8 cellular contexts compared by ENCODE assay signal in the genomic region with DNA sequence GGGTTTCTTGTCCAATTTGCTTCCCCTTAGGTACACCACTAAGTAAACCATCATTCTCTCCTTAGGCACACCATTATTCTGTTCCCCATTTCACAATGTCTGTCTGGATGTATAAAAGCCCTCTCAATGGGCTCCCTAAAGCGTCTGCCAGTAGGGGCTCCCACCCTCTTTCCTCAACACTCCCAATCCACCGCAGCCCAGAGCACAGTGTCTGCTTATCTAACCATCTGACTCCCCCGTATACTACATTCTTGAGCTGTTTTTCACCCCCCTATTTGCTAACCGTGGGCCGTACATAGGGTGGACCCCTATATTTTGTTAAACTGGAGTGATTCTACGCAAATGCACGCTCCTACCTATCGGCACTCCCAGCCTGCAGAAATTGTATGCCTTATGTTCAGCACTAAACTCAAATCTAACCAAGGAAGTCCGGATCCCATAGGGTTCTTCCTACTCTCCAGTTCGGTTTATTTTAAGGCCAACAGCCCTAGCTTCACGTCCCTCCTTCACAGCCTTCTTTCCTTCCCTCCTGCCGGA. TPM values are rescaled to one million over a fixed set of nuclear protein-coding genes. Genes with fewer than 3 reads are reported as not detected.
DNase-seq lines count a peak whose midpoint lies in the region; ATAC-seq and TF ChIP-seq lines count a peak whose summit lies in the region.

No MANE protein-coding gene starts in this region.

- TF ChIP-seq CTCF in HEK293 (tag by site-specific recombination; IDR thresholded peaks at IDR 0.05) (peak; percentile 66; the same call in 1 of the 2 replicates), heart left ventricle (IDR thresholded peaks at IDR 0.05) (peak in 1 of 12 donors; percentile 4)

- peak overlapping the region; percentile 96 for H3K4me3 Mint-ChIP-seq in activated T-helper 1 cell treated with anti-CD3 and anti-CD28 coated beads, Interleukin-12 subunit alpha, Interleukin-12 subunit beta, Interleukin-2, Interleukin-4 antibody, amounts not matched to agents 30 ng/mL and 10 ng/mL and 1 ng/mL, durations not matched to agents 14 hours and 24 hours and 36 hours

- peak; percentile 7 for DNase-seq in activated T-cell treated with anti-CD3 and anti-CD28 coated beads for 1 hour (ENCODE audit: low read depth)
- no peak for DNase-seq in activated T-cell treated with anti-CD3 and anti-CD28 coated beads for 4 hours
- peak; percentile 57 for DNase-seq in NCI-H1694 (lab: John Stamatoyannopoulos, UW)
- no peak for DNase-seq in activated T-helper 1 cell treated with anti-CD3 and anti-CD28 coated beads, Interleukin-12 subunit alpha, Interleukin-12 subunit beta, Interleukin-2, Interleukin-4 antibody, amounts not matched to agents 30 ng/mL and 10 ng/mL and 1 ng/mL, durations not matched to agents 14 hours and 24 hours and 36 hours (ENCODE audit: low spot score)
- DNase-seq in heart left ventricle, result no peak
- peak; percentile 12 for DNase-seq in renal cortical epithelial cell (ENCODE audit: low read depth)

- H3K4me1 ChIP-seq in HEK293 (ENCODE audit: control insufficient read depth, insufficient read depth, low read length) (no peaks in the 10 kb centered on the region; the same call in 1 of the 2 replicates), heart left ventricle (peaks cover 7 to 34% (median 23%) of the 10 kb centered on the region in 12 donors)

- CTCF ChIA-PET in HEK293 (lab: Yijun Ruan, JAX), result interaction anchor here (0.6 to 6.3 kb wide), 26 partner anchors 11 to 933 kb away, joined by 3 to 72 read pairs (median 3); no protein-coding TSS in a partner anchor

- peak overlapping the region; percentile 88; the same call in 1 of the 2 replicates for H3K27ac ChIP-seq in HEK293 (ENCODE audit: extremely low read depth, low read depth, low read length)
- H3K27ac ChIP-seq in heart left ventricle, result peak overlapping the region in 11 of 12 donors; percentile 59 to 99 (median 94)

- 0 to 1% (median 0%) methylated on average over 12 of the region's 12 CpGs for WGBS in heart left ventricle, 4 donors

- H3K4me1 Mint-ChIP-seq in activated T-helper 1 cell treated with anti-CD3 and anti-CD28 coated beads, Interleukin-12 subunit alpha, Interleukin-12 subunit beta, Interleukin-2, Interleukin-4 antibody, amounts not matched to agents 30 ng/mL and 10 ng/mL and 1 ng/mL, durations not matched to agents 14 hours and 24 hours and 36 hours (ENCODE audit: low read depth), result peaks cover 32% of the 10 kb centered on the region

- TF ChIP-seq POLR2A in heart left ventricle (IDR thresholded peaks at IDR 0.05), result no peak

- H3K9me3 ChIP-seq in HEK293 (ENCODE audit: control insufficient read depth, insufficient read depth, low read depth, low read length) (no peaks in the 10 kb centered on the region), heart left ventricle (no peaks in the 10 kb centered on the region)

- ATAC-seq in heart left ventricle (peak; percentile 1 to 12 (median 8)), GM18861 (IDR thresholded peaks at IDR 0.05; ENCODE audit: unreplicated experiment) (no peak)

- intact Hi-C loops in activated T-helper 1 cell treated with anti-CD3 and anti-CD28 coated beads, Interleukin-12 subunit alpha, Interleukin-12 subunit beta, Interleukin-2, Interleukin-4 antibody, amounts not matched to agents 30 ng/mL and 10 ng/mL and 1 ng/mL, durations not matched to agents 14 hours and 24 hours and 36 hours (cut with micrococcal nuclease), result loop anchor here (1.0 to 5.0 kb wide), 16 partner anchors 21 to 519 kb away; a partner anchor contains a TSS
- intact Hi-C loops in heart left ventricle (cut with DNase I), result loop anchor here in 8 of 10 donors (1.0 to 10.0 kb wide), 13 partner anchors 20 to 357 kb away; a partner anchor contains a TSS

- POLR2A ChIA-PET in HEK293 (lab: Yijun Ruan, JAX), result interaction anchor here (0.6 to 2.5 kb wide), 29 partner anchors 9 to 358 kb away, joined by 3 to 41 read pairs (median 5); a partner anchor contains a TSS

- H3K4me3 ChIP-seq in HEK293 (ENCODE audit: low read depth, low read length), result peak overlapping the region; percentile 99
- H3K4me3 ChIP-seq in heart left ventricle, result peak overlapping the region; percentile 33 to 100 (median 94)

- peaks cover 0 to 3% (median 0%) of the 10 kb centered on the region in 9 donors for H3K27me3 ChIP-seq in heart left ventricle

- H3K36me3 Mint-ChIP-seq in activated T-helper 1 cell treated with anti-CD3 and anti-CD28 coated beads, Interleukin-12 subunit alpha, Interleukin-12 subunit beta, Interleukin-2, Interleukin-4 antibody, amounts not matched to agents 30 ng/mL and 10 ng/mL and 1 ng/mL, durations not matched to agents 14 hours and 24 hours and 36 hours (ENCODE audit: low read depth), result peaks cover 17% of the 10 kb centered on the region

- no peaks in the 10 kb centered on the region for H3K9me3 Mint-ChIP-seq in activated T-helper 1 cell treated with anti-CD3 and anti-CD28 coated beads, Interleukin-12 subunit alpha, Interleukin-12 subunit beta, Interleukin-2, Interleukin-4 antibody, amounts not matched to agents 30 ng/mL and 10 ng/mL and 1 ng/mL, durations not matched to agents 14 hours and 24 hours and 36 hours

- H3K36me3 ChIP-seq in HEK293 (ENCODE audit: control insufficient read depth in 2 of 2, insufficient read depth in 1 of 2, low read length in 2 of 2) (peaks cover 11 to 14% of the 10 kb centered on the region in 2 experiments), heart left ventricle (peaks cover 2 to 18% (median 12%) of the 10 kb centered on the region in 9 donors)

- H3K27me3 Mint-ChIP-seq in activated T-helper 1 cell treated with anti-CD3 and anti-CD28 coated beads, Interleukin-12 subunit alpha, Interleukin-12 subunit beta, Interleukin-2, Interleukin-4 antibody, amounts not matched to agents 30 ng/mL and 10 ng/mL and 1 ng/mL, durations not matched to agents 14 hours and 24 hours and 36 hours (ENCODE audit: insufficient read depth), result peaks cover 7% of the 10 kb centered on the region

- peak overlapping the region; percentile 92 for H3K27ac Mint-ChIP-seq in activated T-helper 1 cell treated with anti-CD3 and anti-CD28 coated beads, Interleukin-12 subunit alpha, Interleukin-12 subunit beta, Interleukin-2, Interleukin-4 antibody, amounts not matched to agents 30 ng/mL and 10 ng/mL and 1 ng/mL, durations not matched to agents 14 hours and 24 hours and 36 hours

TF ChIP-seq in HEK293, 187 proteins besides CTCF, POLR2A, EP300 and RAD21 (continues in another document):
- TF ChIP-seq, protein P1, sequence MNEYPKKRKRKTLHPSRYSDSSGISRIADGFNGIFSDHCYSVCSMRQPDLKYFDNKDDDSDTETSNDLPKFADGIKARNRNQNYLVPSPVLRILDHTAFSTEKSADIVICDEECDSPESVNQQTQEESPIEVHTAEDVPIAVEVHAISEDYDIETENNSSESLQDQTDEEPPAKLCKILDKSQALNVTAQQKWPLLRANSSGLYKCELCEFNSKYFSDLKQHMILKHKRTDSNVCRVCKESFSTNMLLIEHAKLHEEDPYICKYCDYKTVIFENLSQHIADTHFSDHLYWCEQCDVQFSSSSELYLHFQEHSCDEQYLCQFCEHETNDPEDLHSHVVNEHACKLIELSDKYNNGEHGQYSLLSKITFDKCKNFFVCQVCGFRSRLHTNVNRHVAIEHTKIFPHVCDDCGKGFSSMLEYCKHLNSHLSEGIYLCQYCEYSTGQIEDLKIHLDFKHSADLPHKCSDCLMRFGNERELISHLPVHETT (tag by site-specific recombination; IDR thresholded peaks at IDR 0.05), result no peak
- peak; percentile 45 for TF ChIP-seq ZBTB20 (tag by site-specific recombination; IDR thresholded peaks at IDR 0.05)
- TF ChIP-seq ZNF366 (tag by site-specific recombination; conservative IDR thresholded peaks at IDR 0.05), result peak; percentile 52; the same call in 1 of the 2 replicates

RNA-seq across cellular contexts. Expression of a gene that starts 0.7 kb away (rescaled TPM):
- total RNA-seq in activated T-helper 1 cell treated with anti-CD3 and anti-CD28 coated beads, Interleukin-12 subunit alpha, Interleukin-12 subunit beta, Interleukin-2, Interleukin-4 antibody, amounts not matched to agents 30 ng/mL and 10 ng/mL and 1 ng/mL, durations not matched to agents 14 hours and 24 hours and 36 hours, result 191 and 201 TPM in 2 replicates
- total RNA-seq in heart left ventricle (100 to 1,000 TPM in 2 of 9 donors, 10 to 100 TPM in 7; 68.9 to 117 (median 83.3) TPM), renal cortical epithelial cell (89.6 and 121 TPM in 2 replicates)
- 100 to 1,000 TPM in 1 of 2 donors, 10 to 100 TPM in 1; 72.6 to 142 TPM for polyA plus RNA-seq in heart left ventricle

RNA-seq across cellular contexts. Expression of a gene that starts 17.1 kb away (rescaled TPM):
- 0.42 and 0.73 TPM in 2 replicates for total RNA-seq in activated T-helper 1 cell treated with anti-CD3 and anti-CD28 coated beads, Interleukin-12 subunit alpha, Interleukin-12 subunit beta, Interleukin-2, Interleukin-4 antibody, amounts not matched to agents 30 ng/mL and 10 ng/mL and 1 ng/mL, durations not matched to agents 14 hours and 24 hours and 36 hours
- 1 to 10 TPM in 2 of 9 donors, under 1 TPM in 5, not detected in 2; 0.35 to 3.7 (median 0.52) TPM for total RNA-seq in heart left ventricle
- polyA plus RNA-seq in heart left ventricle, result under 1 TPM in 1 of 2 donors, not detected in 1; 0.08 TPM
- not detected in 2 replicates for total RNA-seq in renal cortical epithelial cell

RNA-seq across cellular contexts. Expression of a gene that starts 35.3 kb away (rescaled TPM):
- total RNA-seq in activated T-helper 1 cell treated with anti-CD3 and anti-CD28 coated beads, Interleukin-12 subunit alpha, Interleukin-12 subunit beta, Interleukin-2, Interleukin-4 antibody, amounts not matched to agents 30 ng/mL and 10 ng/mL and 1 ng/mL, durations not matched to agents 14 hours and 24 hours and 36 hours, result not detected in 2 replicates
- 1 to 10 TPM in 1 of 9 donors, under 1 TPM in 1, not detected in 7; 0.80 to 1.3 TPM for total RNA-seq in heart left ventricle
- polyA plus RNA-seq in heart left ventricle, result under 1 TPM; 0.14 to 0.46 TPM
- not detected in 2 replicates for total RNA-seq in renal cortical epithelial cell

RNA-seq across cellular contexts. Expression of a gene that starts 52.4 kb away (rescaled TPM):
- total RNA-seq in activated T-helper 1 cell treated with anti-CD3 and anti-CD28 coated beads, Interleukin-12 subunit alpha, Interleukin-12 subunit beta, Interleukin-2, Interleukin-4 antibody, amounts not matched to agents 30 ng/mL and 10 ng/mL and 1 ng/mL, durations not matched to agents 14 hours and 24 hours and 36 hours, result not detected in 2 replicates
- total RNA-seq in heart left ventricle (not detected), renal cortical epithelial cell (not detected in 2 replicates)
- not detected for polyA plus RNA-seq in heart left ventricle

RNA-seq across cellular contexts. Expression of a gene that starts 52.5 kb away (rescaled TPM):
- 70.8 and 77.4 TPM in 2 replicates for total RNA-seq in activated T-helper 1 cell treated with anti-CD3 and anti-CD28 coated beads, Interleukin-12 subunit alpha, Interleukin-12 subunit beta, Interleukin-2, Interleukin-4 antibody, amounts not matched to agents 30 ng/mL and 10 ng/mL and 1 ng/mL, durations not matched to agents 14 hours and 24 hours and 36 hours
- total RNA-seq in heart left ventricle, result 100 to 1,000 TPM in 1 of 9 donors, 10 to 100 TPM in 8; 40.0 to 111 (median 59.2) TPM
- polyA plus RNA-seq in heart left ventricle, result 10 to 100 TPM; 49.9 to 64.0 TPM
- 55.2 and 89.6 TPM in 2 replicates for total RNA-seq in renal cortical epithelial cell

Comparison
In these comparisons a context has a peak if more than half of its experiments do, and no peak if none do; other contexts are left out.
1. DNase-seq: peak in activated T-cell treated with anti-CD3 and anti-CD28 coated beads for 1 hour (single experiment), NCI-H1694 (single experiment) and renal cortical epithelial cell (single experiment); none in activated T-cell treated with anti-CD3 and anti-CD28 coated beads for 4 hours (single experiment), activated T-helper 1 cell treated with anti-CD3 and anti-CD28 coated beads, Interleukin-12 subunit alpha, Interleukin-12 subunit beta, Interleukin-2, Interleukin-4 antibody, amounts not matched to agents 30 ng/mL and 10 ng/mL and 1 ng/mL, durations not matched to agents 14 hours and 24 hours and 36 hours (single experiment) and heart left ventricle (0 of 5).